9 cellular contexts compared by ENCODE assay signal in genomic region chr9:136482793-136483588, GRCh38. TPM values are rescaled to one million over a fixed set of nuclear protein-coding genes. Genes with fewer than 3 reads are reported as not detected.
DNase-seq lines count a peak whose midpoint lies in the region; ATAC-seq, FAIRE-seq and TF ChIP-seq lines count a peak whose summit lies in the region.
"Had no signal": no experiment of that assay in that cellular context is flagged by ENCODE, and none has a peak within 500 bp of the region (broad histone marks: within the 10 kb centered on the region; RNA-seq: fewer than 3 reads in every experiment).

A gene with protein sequence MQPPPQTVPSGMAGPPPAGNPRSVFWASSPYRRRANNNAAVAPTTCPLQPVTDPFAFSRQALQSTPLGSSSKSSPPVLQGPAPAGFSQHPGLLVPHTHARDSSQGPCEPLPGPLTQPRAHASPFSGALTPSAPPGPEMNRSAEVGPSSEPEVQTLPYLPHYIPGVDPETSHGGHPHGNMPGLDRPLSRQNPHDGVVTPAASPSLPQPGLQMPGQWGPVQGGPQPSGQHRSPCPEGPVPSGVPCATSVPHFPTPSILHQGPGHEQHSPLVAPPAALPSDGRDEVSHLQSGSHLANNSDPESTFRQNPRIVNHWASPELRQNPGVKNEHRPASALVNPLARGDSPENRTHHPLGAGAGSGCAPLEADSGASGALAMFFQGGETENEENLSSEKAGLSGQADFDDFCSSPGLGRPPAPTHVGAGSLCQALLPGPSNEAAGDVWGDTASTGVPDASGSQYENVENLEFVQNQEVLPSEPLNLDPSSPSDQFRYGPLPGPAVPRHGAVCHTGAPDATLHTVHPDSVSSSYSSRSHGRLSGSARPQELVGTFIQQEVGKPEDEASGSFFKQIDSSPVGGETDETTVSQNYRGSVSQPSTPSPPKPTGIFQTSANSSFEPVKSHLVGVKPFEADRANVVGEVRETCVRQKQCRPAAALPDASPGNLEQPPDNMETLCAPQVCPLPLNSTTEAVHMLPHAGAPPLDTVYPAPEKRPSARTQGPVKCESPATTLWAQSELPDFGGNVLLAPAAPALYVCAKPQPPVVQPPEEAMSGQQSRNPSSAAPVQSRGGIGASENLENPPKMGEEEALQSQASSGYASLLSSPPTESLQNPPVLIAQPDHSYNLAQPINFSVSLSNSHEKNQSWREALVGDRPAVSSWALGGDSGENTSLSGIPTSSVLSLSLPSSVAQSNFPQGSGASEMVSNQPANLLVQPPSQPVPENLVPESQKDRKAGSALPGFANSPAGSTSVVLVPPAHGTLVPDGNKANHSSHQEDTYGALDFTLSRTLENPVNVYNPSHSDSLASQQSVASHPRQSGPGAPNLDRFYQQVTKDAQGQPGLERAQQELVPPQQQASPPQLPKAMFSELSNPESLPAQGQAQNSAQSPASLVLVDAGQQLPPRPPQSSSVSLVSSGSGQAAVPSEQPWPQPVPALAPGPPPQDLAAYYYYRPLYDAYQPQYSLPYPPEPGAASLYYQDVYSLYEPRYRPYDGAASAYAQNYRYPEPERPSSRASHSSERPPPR (N-terminal part only) (minus strand): TSS chr9:136483040. CDS start chr9:136477615, 5,425 bp downstream.

- ATAC-seq in HG03442 (IDR thresholded peaks at IDR 0.05; ENCODE audit: unreplicated experiment): peak; percentile 52

- peak; percentile 100 for DNase-seq in Ammon's horn (ENCODE audit: low spot score)
- DNase-seq in GM19239 (ENCODE audit: insufficient read length, low spot score): peak; percentile 94
- peak; percentile 99 for DNase-seq in NCI-H510A treated with DMSO at 0.1 percent for 48 hours (lab: John Stamatoyannopoulos, UW)
- peak; percentile 100 for DNase-seq in activated CD4-positive, alpha-beta T cell treated with anti-CD3 and anti-CD28 coated beads for 24 hours (ENCODE audit: low read depth in 2 of 2)
- peak; percentile 99 for DNase-seq in cerebellum (ENCODE audit: low spot score)
- DNase-seq in kidney epithelial cell (ENCODE audit: low read depth): peak; percentile 71
- DNase-seq in stimulated activated CD4-positive, alpha-beta T cell treated with anti-CD3 and anti-CD28 coated beads, Interleukin-15, amount 100 ng/mL, for 24 hours: peak; percentile 100

- no peak for TF ChIP-seq CTCF in kidney epithelial cell (IDR thresholded peaks at IDR 0.05; ENCODE audit: insufficient read depth, low read length, poor library complexity, severe bottlenecking)

- peaks cover 1% of the 10 kb centered on the region for H3K36me3 ChIP-seq in kidney epithelial cell (ENCODE audit: control insufficient read depth, insufficient read depth, low read length)

- peak; percentile 87 for FAIRE-seq in GM19239 (lab: Jason Lieb, UNC)
- FAIRE-seq: colon had no signal

- H3K4me3 ChIP-seq in kidney epithelial cell (ENCODE audit: low read depth, low read length): peak within 1 kb of the TSS; percentile 97

- H3K27me3 ChIP-seq in kidney epithelial cell (ENCODE audit: control insufficient read depth, insufficient read depth, low read length): no peaks in the 10 kb centered on the region

RNA-seq across cellular contexts. Expression of the gene that starts here (rescaled TPM):
- 18.4 TPM for total RNA-seq in cerebellum
- 64.5 and 74.9 TPM in 2 replicates for total RNA-seq in kidney epithelial cell

Comparison
In these comparisons a context has a peak if more than half of its experiments do, and no peak if none do; other contexts are left out.
1. Peak in every context shown above with its lines: DNase-seq, ATAC-seq and H3K4me3 ChIP-seq.